ENCODE assay signal across 20 cellular contexts in genomic region chr10:44952779-44953231, GRCh38. TPM values are rescaled to one million over a fixed set of nuclear protein-coding genes. Genes with fewer than 3 reads are reported as not detected.
A peak's percentile ranks its signal among the peaks of the same experiment; 100 is the strongest.
DNase-seq lines count a peak whose midpoint lies in the region; ATAC-seq, FAIRE-seq and TF ChIP-seq lines count a peak whose summit lies in the region.
"Had no signal": no experiment of that assay in that cellular context is flagged by ENCODE, and none has a peak within 500 bp of the region (broad histone marks: within the 10 kb centered on the region; RNA-seq: fewer than 3 reads in every experiment).

No MANE protein-coding gene starts in this region.

- no peak for ATAC-seq in GM21723 (IDR thresholded peaks at IDR 0.05; ENCODE audit: unreplicated experiment)
- ATAC-seq: activated CD4-positive, alpha-beta T cell treated with anti-CD3 and anti-CD28 coated beads for 36 hours had no signal

- no peak for FAIRE-seq in RCC 7860 (lab: Jason Lieb, UNC)

- no peak for TF ChIP-seq CTCF in nephron progenitor cell (IDR thresholded peaks at IDR 0.05)

- intact Hi-C loops in activated CD4-positive, alpha-beta T cell treated with anti-CD3 and anti-CD28 coated beads, Interleukin-2, amount 10 ng/mL, durations not matched to agents 24 days and 14 days (cut with micrococcal nuclease), result no loop called here

- peaks cover 45% of the 10 kb centered on the region for H3K4me1 Mint-ChIP-seq in nephron progenitor cell
- peaks cover 2% of the 10 kb centered on the region for H3K4me1 Mint-ChIP-seq in activated CD4-positive, alpha-beta T cell treated with anti-CD3 and anti-CD28 coated beads, Interleukin-2, amount 10 ng/mL, durations not matched to agents 24 days and 14 days

- H3K27ac Mint-ChIP-seq in nephron progenitor cell, result peak overlapping the region; percentile 21
- no peak overlapping the region for H3K27ac Mint-ChIP-seq in activated CD4-positive, alpha-beta T cell treated with anti-CD3 and anti-CD28 coated beads, Interleukin-2, amount 10 ng/mL, durations not matched to agents 24 days and 14 days
- H3K27ac Mint-ChIP-seq: activated CD4-positive, alpha-beta T cell treated with anti-CD3 and anti-CD28 coated beads for 36 hours; activated naive CD4-positive, alpha-beta T cell treated with anti-CD3 and anti-CD28 coated beads for 36 hours; HFFc6 had no signal

- peak overlapping the region; percentile 22 for H3K4me3 Mint-ChIP-seq in nephron progenitor cell
- H3K4me3 Mint-ChIP-seq in activated CD4-positive, alpha-beta T cell treated with anti-CD3 and anti-CD28 coated beads, Interleukin-2, amount 10 ng/mL, durations not matched to agents 24 days and 14 days, result no peak overlapping the region
- H3K4me3 Mint-ChIP-seq: activated CD4-positive, alpha-beta T cell treated with anti-CD3 and anti-CD28 coated beads for 36 hours; activated naive CD4-positive, alpha-beta T cell treated with anti-CD3 and anti-CD28 coated beads for 36 hours; HFFc6 had no signal

- peak; percentile 68 for DNase-seq in EH (ENCODE audit: low read depth)
- DNase-seq in RCC 7860 (ENCODE audit: low spot score), result peak; percentile 57
- peak; percentile 58 for DNase-seq in foreskin melanocyte
- DNase-seq in nephron progenitor cell, result no peak
- DNase-seq in activated CD4-positive, alpha-beta T cell treated with anti-CD3 and anti-CD28 coated beads, Interleukin-2, amount 10 ng/mL, durations not matched to agents 24 days and 14 days, result no peak
- no peak for DNase-seq in HPDE6-E6E7 (ENCODE audit: extremely low spot score)
- DNase-seq in medulla oblongata (ENCODE audit: extremely low spot score), result no peak
- DNase-seq: activated CD4-positive, alpha-beta T cell treated with anti-CD3 and anti-CD28 coated beads for 36 hours; activated naive CD4-positive, alpha-beta T cell treated with anti-CD3 and anti-CD28 coated beads for 36 hours; aorta; Calu3; cerebellar nuclear complex; HFFc6; NCI-H1105 treated with DMSO at 0.1 percent for 48 hours; NCI-H69; OCI-M1; T-helper 9 cell had no signal

- H3K27me3 Mint-ChIP-seq in nephron progenitor cell (ENCODE audit: low read depth, poor library complexity), result peaks cover 10% of the 10 kb centered on the region
- no peaks in the 10 kb centered on the region for H3K27me3 Mint-ChIP-seq in activated CD4-positive, alpha-beta T cell treated with anti-CD3 and anti-CD28 coated beads, Interleukin-2, amount 10 ng/mL, durations not matched to agents 24 days and 14 days
- H3K27me3 Mint-ChIP-seq: activated CD4-positive, alpha-beta T cell treated with anti-CD3 and anti-CD28 coated beads for 36 hours had no signal

- H3K9me3 Mint-ChIP-seq in nephron progenitor cell, result no peaks in the 10 kb centered on the region
- H3K9me3 Mint-ChIP-seq in activated CD4-positive, alpha-beta T cell treated with anti-CD3 and anti-CD28 coated beads, Interleukin-2, amount 10 ng/mL, durations not matched to agents 24 days and 14 days, result no peaks in the 10 kb centered on the region
- H3K9me3 Mint-ChIP-seq: HFFc6 had no signal

- peaks cover 29% of the 10 kb centered on the region for H3K36me3 Mint-ChIP-seq in nephron progenitor cell (ENCODE audit: low read depth)
- peaks cover 10% of the 10 kb centered on the region for H3K36me3 Mint-ChIP-seq in activated CD4-positive, alpha-beta T cell treated with anti-CD3 and anti-CD28 coated beads, Interleukin-2, amount 10 ng/mL, durations not matched to agents 24 days and 14 days (ENCODE audit: low read depth)

RNA-seq across cellular contexts. Expression of gene RASSF4, which starts 6.8 kb away (rescaled TPM):
- 1.3 and 1.5 TPM in 2 replicates for total RNA-seq in activated CD4-positive, alpha-beta T cell treated with anti-CD3 and anti-CD28 coated beads, Interleukin-2, amount 10 ng/mL, durations not matched to agents 24 days and 14 days

RNA-seq across cellular contexts. Expression of gene DEPP1, which starts 25.8 kb away (rescaled TPM):
- total RNA-seq in activated CD4-positive, alpha-beta T cell treated with anti-CD3 and anti-CD28 coated beads, Interleukin-2, amount 10 ng/mL, durations not matched to agents 24 days and 14 days, result 3.3 and 4.3 TPM in 2 replicates

RNA-seq across cellular contexts. Expression of gene TMEM72, which starts 41.7 kb away (rescaled TPM):
- total RNA-seq in activated CD4-positive, alpha-beta T cell treated with anti-CD3 and anti-CD28 coated beads, Interleukin-2, amount 10 ng/mL, durations not matched to agents 24 days and 14 days, result not detected in 2 replicates
- total RNA-seq: activated CD4-positive, alpha-beta T cell treated with anti-CD3 and anti-CD28 coated beads for 36 hours; activated naive CD4-positive, alpha-beta T cell treated with anti-CD3 and anti-CD28 coated beads for 36 hours; aorta; Calu3; G401; HFFc6; suprapubic skin had no signal

RNA-seq across cellular contexts. Expression of gene ZNF22, which starts 47.9 kb away (rescaled TPM):
- total RNA-seq in activated CD4-positive, alpha-beta T cell treated with anti-CD3 and anti-CD28 coated beads, Interleukin-2, amount 10 ng/mL, durations not matched to agents 24 days and 14 days, result 26.0 and 26.7 TPM in 2 replicates

Comparison
In these comparisons a context has a peak if more than half of its experiments do, and no peak if none do; other contexts are left out.
1. DNase-seq: peak in EH (single experiment), RCC 7860 (single experiment) and foreskin melanocyte (single experiment); none in nephron progenitor cell (single experiment), activated CD4-positive, alpha-beta T cell treated with anti-CD3 and anti-CD28 coated beads, Interleukin-2, amount 10 ng/mL, durations not matched to agents 24 days and 14 days (single experiment), HPDE6-E6E7 (single experiment) and medulla oblongata (single experiment).